ENCODE assay signal across 1 cellular context in genomic region chr1:31938184-31938975, GRCh38.
TF ChIP-seq lines count a peak whose summit lies in the region.

Gene PTP4A2, minus strand, starts transcription at chr1:31938368. Its CDS starts 19,303 bp downstream, at chr1:31919065.

TF ChIP-seq in A549, 52 proteins besides CTCF, POLR2A, EP300 and RAD21 (continued from another document):
- no peak for TF ChIP-seq HES2 (IDR thresholded peaks at IDR 0.05)
- TF ChIP-seq SREBF2 (IDR thresholded peaks at IDR 0.05) = no peak
- TF ChIP-seq ZC3H11A (IDR thresholded peaks at IDR 0.05) = no peak
- no peak for TF ChIP-seq FOXS1 (CRISPR knock-in tag; IDR thresholded peaks at IDR 0.05)
- TF ChIP-seq HMGXB4 (CRISPR knock-in tag; IDR thresholded peaks at IDR 0.05; ENCODE audit: borderline replicate concordance) = no peak
- TF ChIP-seq TFCP2L1 (CRISPR knock-in tag; IDR thresholded peaks at IDR 0.05) = 0 out of 2 replicates have a peak, but pooled peaks have one; percentile 54
- peak; percentile 59; the same call in 1 of the 2 replicates for TF ChIP-seq HOXB13 (CRISPR knock-in tag; IDR thresholded peaks at IDR 0.05; ENCODE audit: low read depth)
- TF ChIP-seq TP53 (CRISPR knock-in tag; IDR thresholded peaks at IDR 0.05) = no peak
- TF ChIP-seq ZFP36 (IDR thresholded peaks at IDR 0.05; ENCODE audit: borderline replicate concordance, partially characterized antibody) = no peak
- TF ChIP-seq MAZ (IDR thresholded peaks at IDR 0.05; ENCODE audit: borderline replicate concordance, low read depth, low read length) = no peak
- TF ChIP-seq MAX (IDR thresholded peaks at IDR 0.05) = peak; percentile 100
- peak; percentile 62 for TF ChIP-seq USF2 (IDR thresholded peaks at IDR 0.05)
- TF ChIP-seq SMC3 (IDR thresholded peaks at IDR 0.05) = peak; percentile 21; the same call in 2 of the 3 replicates
- no peak for TF ChIP-seq KDM5A (IDR thresholded peaks at IDR 0.05)
- TF ChIP-seq HDAC2 (IDR thresholded peaks at IDR 0.05) = no peak
- no peak for TF ChIP-seq RNF2 (IDR thresholded peaks at IDR 0.05; ENCODE audit: borderline replicate concordance, low read depth)
- TF ChIP-seq HOXA7 (CRISPR knock-in tag; IDR thresholded peaks at IDR 0.05) = no peak
- no peak for TF ChIP-seq NR3C1 (IDR thresholded peaks at IDR 0.05)
- TF ChIP-seq FOSB (CRISPR knock-in tag; IDR thresholded peaks at IDR 0.05) = no peak
- no peak for TF ChIP-seq BCL3 (IDR thresholded peaks at IDR 0.05)
- TF ChIP-seq ESRRA (IDR thresholded peaks at IDR 0.05; ENCODE audit: borderline replicate concordance, low read length) = no peak
- no peak for TF ChIP-seq CHD2 (IDR thresholded peaks at IDR 0.05; ENCODE audit: low read length, partially characterized antibody)
- no peak for TF ChIP-seq ZNF302 (CRISPR knock-in tag; IDR thresholded peaks at IDR 0.05)
- no peak for TF ChIP-seq EHMT2 (IDR thresholded peaks at IDR 0.05; ENCODE audit: low read depth)
- TF ChIP-seq PHF8 (IDR thresholded peaks at IDR 0.05; ENCODE audit: borderline replicate concordance, low read depth) = no peak
- TF ChIP-seq HOXB5 (CRISPR knock-in tag; IDR thresholded peaks at IDR 0.05) = peak; percentile 62; the same call in 1 of the 2 replicates
- TF ChIP-seq JUN (IDR thresholded peaks at IDR 0.05) = peak; percentile 52 to 80; a peak in 2 of 5 replicates
- no peak for TF ChIP-seq NPAS2 (CRISPR knock-in tag; IDR thresholded peaks at IDR 0.05; ENCODE audit: borderline replicate concordance)
